ENCODE assay signal across 1 cellular context in genomic region chr4:17448689-17449088, GRCh38.
A peak's percentile ranks its signal among the peaks of the same experiment; 100 is the strongest.
TF ChIP-seq lines count a peak whose summit lies in the region.

No MANE protein-coding gene starts in this region.

TF ChIP-seq in liver, 16 proteins besides CTCF, POLR2A, EP300 and RAD21 (continued from another document):
- peak; percentile 16 for TF ChIP-seq ATF3 (IDR thresholded peaks at IDR 0.05)
- no peak for TF ChIP-seq HNF4G (IDR thresholded peaks at IDR 0.05)
